In genomic region chrX:149829751-149830191, GRCh38 we compare ENCODE assay signal across 9 cellular contexts. TPM values are rescaled to one million over a fixed set of nuclear protein-coding genes. Genes with fewer than 3 reads are reported as not detected.
DNase-seq lines count a peak whose midpoint lies in the region; ATAC-seq and TF ChIP-seq lines count a peak whose summit lies in the region.
"Had no signal": no experiment of that assay in that cellular context is flagged by ENCODE, and none has a peak within 500 bp of the region (broad histone marks: within the 10 kb centered on the region; RNA-seq: fewer than 3 reads in every experiment).

No MANE protein-coding gene starts in this region.

- H3K4me1 ChIP-seq in vagina: no peaks in the 10 kb centered on the region

- H3K4me3 Mint-ChIP-seq in activated CD4-positive, alpha-beta T cell treated with anti-CD3 and anti-CD28 coated beads, Interleukin-2, amount 10 ng/mL, durations not matched to agents 7 days and 5 days: peak overlapping the region; percentile 71
- H3K4me3 Mint-ChIP-seq in glutamatergic neuron (ENCODE audit: unreplicated experiment): peak overlapping the region; percentile 84

- peak; percentile 58 for DNase-seq in A172 (ENCODE audit: low spot score)
- peak; percentile 22 for DNase-seq in activated CD4-positive, alpha-beta T cell treated with anti-CD3 and anti-CD28 coated beads, Interleukin-2, amount 10 ng/mL, durations not matched to agents 7 days and 5 days
- no peak for DNase-seq in glutamatergic neuron
- DNase-seq in vagina (ENCODE audit: extremely low spot score in 2 of 2): no peak
- DNase-seq in NCI-H2227 treated with DMSO at 0.1 percent for 48 hours (lab: John Stamatoyannopoulos, UW): no peak
- DNase-seq in Right ventricle myocardium inferior (ENCODE audit: missing footprints): no peak
- no peak for DNase-seq in hypothalamus (lab: John Stamatoyannopoulos, UW)

- no peak for TF ChIP-seq CTCF in glutamatergic neuron (IDR thresholded peaks at IDR 0.05; ENCODE audit: partially characterized antibody, unreplicated experiment)
- TF ChIP-seq CTCF in vagina (IDR thresholded peaks at IDR 0.05): no peak

- H3K9me3 Mint-ChIP-seq in activated CD4-positive, alpha-beta T cell treated with anti-CD3 and anti-CD28 coated beads, Interleukin-2, amount 10 ng/mL, durations not matched to agents 7 days and 5 days: no peaks in the 10 kb centered on the region
- H3K9me3 Mint-ChIP-seq in glutamatergic neuron (ENCODE audit: unreplicated experiment): peaks cover under 1% of the 10 kb centered on the region

- peaks cover 3% of the 10 kb centered on the region for H3K27me3 Mint-ChIP-seq in activated CD4-positive, alpha-beta T cell treated with anti-CD3 and anti-CD28 coated beads, Interleukin-2, amount 10 ng/mL, durations not matched to agents 7 days and 5 days
- H3K27me3 Mint-ChIP-seq in glutamatergic neuron (ENCODE audit: unreplicated experiment): no peaks in the 10 kb centered on the region

- H3K36me3 Mint-ChIP-seq in activated CD4-positive, alpha-beta T cell treated with anti-CD3 and anti-CD28 coated beads, Interleukin-2, amount 10 ng/mL, durations not matched to agents 7 days and 5 days (ENCODE audit: low read depth): no peaks in the 10 kb centered on the region
- H3K36me3 Mint-ChIP-seq in glutamatergic neuron (ENCODE audit: unreplicated experiment): no peaks in the 10 kb centered on the region

- CTCF ChIA-PET in activated CD4-positive, alpha-beta T cell treated with anti-CD3 and anti-CD28 coated beads, Interleukin-2, amount 10 ng/mL, durations not matched to agents 7 days and 5 days (lab: Charles Lee): no interaction called here

- ATAC-seq in GM21576 (IDR thresholded peaks at IDR 0.05; ENCODE audit: unreplicated experiment) (peak; percentile 59), Right ventricle myocardium inferior (no peak)

- no peak for TF ChIP-seq POLR2A in vagina (IDR thresholded peaks at IDR 0.05)

- H3K27ac ChIP-seq in vagina: peak overlapping the region; percentile 72

- POLR2A ChIA-PET in activated CD4-positive, alpha-beta T cell treated with anti-CD3 and anti-CD28 coated beads, Interleukin-2, amount 10 ng/mL, durations not matched to agents 7 days and 5 days (lab: Charles Lee): interaction anchor here (0.6 to 0.7 kb wide), 2 partner anchors 10 to 111 kb away, joined by 3 to 5 read pairs; no protein-coding TSS in a partner anchor

- no peaks in the 10 kb centered on the region for H3K9me3 ChIP-seq in vagina

- H3K36me3 ChIP-seq in vagina: no peaks in the 10 kb centered on the region

- H3K27ac Mint-ChIP-seq in activated CD4-positive, alpha-beta T cell treated with anti-CD3 and anti-CD28 coated beads, Interleukin-2, amount 10 ng/mL, durations not matched to agents 7 days and 5 days: peak overlapping the region; percentile 88
- H3K27ac Mint-ChIP-seq in glutamatergic neuron (ENCODE audit: unreplicated experiment): peak overlapping the region; percentile 7

- intact Hi-C loops in vagina (cut with DNase I): loop anchor here (5.0 kb wide), 1 partner anchor 1972 kb away; no protein-coding TSS in a partner anchor
- intact Hi-C loops in Right ventricle myocardium inferior (cut with DNase I): no loop called here

- no peaks in the 10 kb centered on the region for H3K27me3 ChIP-seq in vagina

- peak overlapping the region in 1 of 2 donors; percentile 32 for H3K4me3 ChIP-seq in vagina

- H3K4me1 Mint-ChIP-seq in activated CD4-positive, alpha-beta T cell treated with anti-CD3 and anti-CD28 coated beads, Interleukin-2, amount 10 ng/mL, durations not matched to agents 7 days and 5 days: peaks cover 27% of the 10 kb centered on the region
- H3K4me1 Mint-ChIP-seq in glutamatergic neuron (ENCODE audit: low read depth, unreplicated experiment): peaks cover 9% of the 10 kb centered on the region

RNA-seq across cellular contexts. Expression of gene MAGEA9, which starts 48.0 kb away (rescaled TPM):
- not detected in 2 replicates for total RNA-seq in A172 (2014; rRNA removed; shearing (Covaris generic))
- not detected for total RNA-seq in activated CD4-positive, alpha-beta T cell treated with anti-CD3 and anti-CD28 coated beads, Interleukin-2, amount 10 ng/mL, durations not matched to agents 7 days and 5 days
- total RNA-seq in glutamatergic neuron (ENCODE audit: unreplicated experiment): not detected
- not detected for total RNA-seq in vagina
- total RNA-seq in Right ventricle myocardium inferior: not detected
- total RNA-seq: urinary bladder had no signal

RNA-seq across cellular contexts. Expression of gene MAGEA8, which starts 51.2 kb away (rescaled TPM):
- total RNA-seq in A172 (2014; rRNA removed; shearing (Covaris generic)): not detected in 2 replicates
- total RNA-seq in activated CD4-positive, alpha-beta T cell treated with anti-CD3 and anti-CD28 coated beads, Interleukin-2, amount 10 ng/mL, durations not matched to agents 7 days and 5 days: not detected
- total RNA-seq in glutamatergic neuron (ENCODE audit: unreplicated experiment) (not detected), vagina (not detected), Right ventricle myocardium inferior (not detected)
- total RNA-seq: urinary bladder had no signal

RNA-seq across cellular contexts. Expression of gene HSFX1, which starts 55.9 kb away (rescaled TPM):
- 0.19 and 0.84 TPM in 2 replicates for total RNA-seq in A172 (2014; rRNA removed; shearing (Covaris generic))
- under 1 TPM; 0.60 to 0.89 TPM for total RNA-seq in activated CD4-positive, alpha-beta T cell treated with anti-CD3 and anti-CD28 coated beads, Interleukin-2, amount 10 ng/mL, durations not matched to agents 7 days and 5 days
- total RNA-seq in glutamatergic neuron (ENCODE audit: unreplicated experiment) (1.8 TPM), vagina (1.2 TPM), Right ventricle myocardium inferior (1.7 TPM)

Comparison
In these comparisons a context has a peak if more than half of its experiments do, and no peak if none do; other contexts are left out.
1. DNase-seq: peak in A172 (single experiment) and activated CD4-positive, alpha-beta T cell treated with anti-CD3 and anti-CD28 coated beads, Interleukin-2, amount 10 ng/mL, durations not matched to agents 7 days and 5 days (single experiment); none in glutamatergic neuron (single experiment), vagina (0 of 2), NCI-H2227 treated with DMSO at 0.1 percent for 48 hours (single experiment), Right ventricle myocardium inferior (single experiment) and hypothalamus (0 of 51).